Comparison of ENCODE assay signal across 11 cellular contexts in genomic region chr9:122219856-122220672, GRCh38. TPM values are rescaled to one million over a fixed set of nuclear protein-coding genes. Genes with fewer than 3 reads are reported as not detected.
DNase-seq lines count a peak whose midpoint lies in the region; ATAC-seq and TF ChIP-seq lines count a peak whose summit lies in the region.
"Had no signal": no experiment of that assay in that cellular context is flagged by ENCODE, and none has a peak within 500 bp of the region (broad histone marks: within the 10 kb centered on the region; RNA-seq: fewer than 3 reads in every experiment).

No MANE protein-coding gene starts in this region.

- H3K79me1 ChIP-seq in IMR-90 (ENCODE audit: low read depth in 1 of 2, low read length in 2 of 2): no peaks in the 10 kb centered on the region

- no peak overlapping the region for H3K4ac ChIP-seq in IMR-90 (ENCODE audit: low read depth, low read length)

- intact Hi-C loops in IMR-90 (cut with micrococcal nuclease): no loop called here

- 9% methylated on average over 40 of the region's 57 CpGs; no CpG with 5 or more reads in 1 of the 2 experiments for WGBS in IMR-90 (ENCODE audit: extremely low coverage in 2 of 2, insufficient read length in 1 of 2), 2 experiments

- no peak overlapping the region for H3K9ac ChIP-seq in IMR-90 (ENCODE audit: low read depth, low read length)

- no peak overlapping the region for H3K56ac ChIP-seq in IMR-90 (ENCODE audit: extremely low read depth, insufficient read depth, low read length)

- no peak overlapping the region for H3K23ac ChIP-seq in IMR-90 (ENCODE audit: low read depth, low read length)

- TF ChIP-seq CTCF in IMR-90 (conservative IDR thresholded peaks at IDR 0.05; ENCODE audit: low read depth, low read length) (no peak), mesothelial cell of epicardium (IDR thresholded peaks at IDR 0.05; ENCODE audit: unreplicated experiment) (no peak)

- no peaks in the 10 kb centered on the region for H3K9me3 Mint-ChIP-seq in mesothelial cell of epicardium
- H3K9me3 Mint-ChIP-seq: activated naive CD4-positive, alpha-beta T cell treated with anti-CD3 and anti-CD28 coated beads, Interleukin-2, amount 10 ng/mL, durations not matched to agents 7 days and 5 days had no signal

- peak overlapping the region; percentile 26 for H3K4me3 Mint-ChIP-seq in mesothelial cell of epicardium

- dilution Hi-C loops in IMR-90 (cut with HindIII; ENCODE audit: low sequenced_read_pairs, unreplicated experiment): no loop called here

- no peak overlapping the region for H3K18ac ChIP-seq in IMR-90 (ENCODE audit: low read depth, low read length)

- H4K91ac ChIP-seq in IMR-90 (ENCODE audit: insufficient read depth, low read depth, low read length): no peak overlapping the region

- peaks cover 11% of the 10 kb centered on the region for H3K9me3 ChIP-seq in IMR-90 (ENCODE audit: control insufficient read depth, insufficient read depth, low read length)

- no peaks in the 10 kb centered on the region for H3K36me3 ChIP-seq in IMR-90 (ENCODE audit: control insufficient read depth, insufficient read depth, low read length)

- H2AK9ac ChIP-seq in IMR-90 (replicated peaks; ENCODE audit: low read depth, low read length, poor library complexity): no peak overlapping the region

- no peak overlapping the region for H4K5ac ChIP-seq in IMR-90 (ENCODE audit: low read depth, low read length)

- H3K4me2 ChIP-seq in IMR-90 (ENCODE audit: low read depth, low read length): no peak overlapping the region; the same call in 1 of the 2 replicates

- peaks cover 98% of the 10 kb centered on the region for H3K27me3 ChIP-seq in IMR-90 (ENCODE audit: control insufficient read depth, insufficient read depth, low read length)

- BruUV-seq in IMR-90 (replicated peaks; lab: Mats Ljungman, UMichigan): no TSS peak

- no peak overlapping the region for H2BK5ac ChIP-seq in IMR-90 (ENCODE audit: low read depth, low read length, poor library complexity, severe bottlenecking)

- 0 out of 2 replicates have a peak, but pooled peaks cover 4% of the 10 kb centered on the region for H3K9me1 ChIP-seq in IMR-90 (ENCODE audit: insufficient read depth, low read length)

- TF ChIP-seq POLR2A in IMR-90 (IDR thresholded peaks at IDR 0.05; ENCODE audit: low read depth, low read length): no peak

- peaks cover 17% of the 10 kb centered on the region for H3K4me1 Mint-ChIP-seq in mesothelial cell of epicardium

- POLR2A ChIA-PET in IMR-90 (lab: Charles Lee; ENCODE audit: unreplicated experiment): no interaction called here

- no peaks in the 10 kb centered on the region for H3K36me3 Mint-ChIP-seq in mesothelial cell of epicardium
- H3K36me3 Mint-ChIP-seq: activated naive CD4-positive, alpha-beta T cell treated with anti-CD3 and anti-CD28 coated beads, Interleukin-2, amount 10 ng/mL, durations not matched to agents 7 days and 5 days had no signal

- peak overlapping the region; percentile 43 for H3K27ac Mint-ChIP-seq in mesothelial cell of epicardium
- H3K27ac Mint-ChIP-seq: activated naive CD4-positive, alpha-beta T cell treated with anti-CD3 and anti-CD28 coated beads, Interleukin-2, amount 10 ng/mL, durations not matched to agents 7 days and 5 days had no signal

- H3K27me3 Mint-ChIP-seq in mesothelial cell of epicardium (ENCODE audit: low read depth): peaks cover 100% of the 10 kb centered on the region

- peaks cover 2% of the 10 kb centered on the region; the same call in 1 of the 2 replicates for H3K4me1 ChIP-seq in IMR-90 (ENCODE audit: control insufficient read depth, insufficient read depth, low read length)

- peak overlapping the region; percentile 47 for H2AFZ ChIP-seq in IMR-90 (replicated peaks; ENCODE audit: low read length, poor library complexity)

- H2BK120ac ChIP-seq in IMR-90 (ENCODE audit: low read depth, low read length): no peak overlapping the region

- peaks cover 10% of the 10 kb centered on the region; the same call in 1 of the 2 replicates for H4K20me1 ChIP-seq in IMR-90 (ENCODE audit: insufficient read depth, low read length)

- TF ChIP-seq RAD21 in IMR-90 (IDR thresholded peaks at IDR 0.05; ENCODE audit: low read length): no peak

- H2BK20ac ChIP-seq in IMR-90 (ENCODE audit: low read depth, low read length): no peak overlapping the region

- in situ Hi-C loops in ACHN (cut with HindIII; ENCODE audit: low pct_ligation_motif_present, low pct_unique_long_range_greater_than_20kb, low sequenced_read_pairs) (no loop called here), IMR-90 (cut with MboI; ENCODE audit: low sequenced_read_pairs) (no loop called here)

- H2BK15ac ChIP-seq in IMR-90 (ENCODE audit: low read depth, low read length): no peak overlapping the region

- ATAC-seq in IMR-90 (ENCODE audit: low read depth) (no peak), HG03432 (IDR thresholded peaks at IDR 0.05; ENCODE audit: unreplicated experiment) (no peak)

- CTCF ChIA-PET in IMR-90 (lab: Yijun Ruan, JAX): interaction anchor here (0.7 kb wide), 1 partner anchor 131 kb away, joined by 3 read pairs; no protein-coding TSS in a partner anchor

- H2AK5ac ChIP-seq in IMR-90 (ENCODE audit: low read depth, low read length): no peak overlapping the region

- no peak overlapping the region for H3K27ac ChIP-seq in IMR-90 (ENCODE audit: insufficient read depth, low read length)

- no peak overlapping the region for H4K8ac ChIP-seq in IMR-90 (ENCODE audit: low read depth in 2 of 2, low read length in 2 of 2)

- H3K4me3 ChIP-seq in IMR-90 (ENCODE audit: insufficient read depth, low read depth, low read length): no peak overlapping the region

- DNase-seq in ACHN (peak; percentile 24), IMR-90 (no peak), epidermal melanocyte (ENCODE audit: insufficient read length, low spot score) (peak; percentile 22), mesothelial cell of epicardium (ENCODE audit: low spot score in 2 of 2, unreplicated experiment in 2 of 2) (no peak), NCI-H1417 treated with DMSO at 0.1 percent for 48 hours (lab: John Stamatoyannopoulos, UW) (no peak), iPS-NIHi11 (ENCODE audit: low spot score) (no peak), NK-92 (lab: John Stamatoyannopoulos, UW; ENCODE audit: unreplicated experiment) (no peak)
- DNase-seq: activated naive CD4-positive, alpha-beta T cell treated with anti-CD3 and anti-CD28 coated beads, Interleukin-2, amount 10 ng/mL, durations not matched to agents 7 days and 5 days; posterior cingulate gyrus; SW 1271 had no signal

- H3K14ac ChIP-seq in IMR-90 (replicated peaks; ENCODE audit: low read depth, low read length): no peak overlapping the region

TF ChIP-seq in IMR-90, 13 proteins besides CTCF, POLR2A, EP300 and RAD21:
- TF ChIP-seq SMC3 (IDR thresholded peaks at IDR 0.05; ENCODE audit: low read depth, low read length) (no peak), BHLHE40 (IDR thresholded peaks at IDR 0.05; ENCODE audit: low read depth, low read length) (no peak), NFE2L2 (IDR thresholded peaks at IDR 0.05; ENCODE audit: low read depth, low read length) (no peak), RCOR1 (IDR thresholded peaks at IDR 0.05; ENCODE audit: insufficient replicate concordance, low read length) (no peak), MXI1 (IDR thresholded peaks at IDR 0.05; ENCODE audit: borderline replicate concordance, low read depth, low read length) (no peak), CEBPB (IDR thresholded peaks at IDR 0.05; ENCODE audit: low read depth, low read length) (no peak), MAZ (IDR thresholded peaks at IDR 0.05; ENCODE audit: borderline replicate concordance, low read depth, low read length) (no peak), RFX5 (IDR thresholded peaks at IDR 0.05; ENCODE audit: low read depth, low read length) (no peak), CHD1 (IDR thresholded peaks at IDR 0.05; ENCODE audit: low read depth, low read length) (no peak), MAFK (IDR thresholded peaks at IDR 0.05; ENCODE audit: low read depth, low read length) (no peak), FOS (IDR thresholded peaks at IDR 0.05; ENCODE audit: low read depth, low read length) (no peak)
- TF ChIP-seq, protein P1, sequence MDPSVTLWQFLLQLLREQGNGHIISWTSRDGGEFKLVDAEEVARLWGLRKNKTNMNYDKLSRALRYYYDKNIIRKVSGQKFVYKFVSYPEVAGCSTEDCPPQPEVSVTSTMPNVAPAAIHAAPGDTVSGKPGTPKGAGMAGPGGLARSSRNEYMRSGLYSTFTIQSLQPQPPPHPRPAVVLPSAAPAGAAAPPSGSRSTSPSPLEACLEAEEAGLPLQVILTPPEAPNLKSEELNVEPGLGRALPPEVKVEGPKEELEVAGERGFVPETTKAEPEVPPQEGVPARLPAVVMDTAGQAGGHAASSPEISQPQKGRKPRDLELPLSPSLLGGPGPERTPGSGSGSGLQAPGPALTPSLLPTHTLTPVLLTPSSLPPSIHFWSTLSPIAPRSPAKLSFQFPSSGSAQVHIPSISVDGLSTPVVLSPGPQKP (IDR thresholded peaks at IDR 0.05; ENCODE audit: borderline replicate concordance, low read depth, low read length): no peak
- TF ChIP-seq, protein P2, sequence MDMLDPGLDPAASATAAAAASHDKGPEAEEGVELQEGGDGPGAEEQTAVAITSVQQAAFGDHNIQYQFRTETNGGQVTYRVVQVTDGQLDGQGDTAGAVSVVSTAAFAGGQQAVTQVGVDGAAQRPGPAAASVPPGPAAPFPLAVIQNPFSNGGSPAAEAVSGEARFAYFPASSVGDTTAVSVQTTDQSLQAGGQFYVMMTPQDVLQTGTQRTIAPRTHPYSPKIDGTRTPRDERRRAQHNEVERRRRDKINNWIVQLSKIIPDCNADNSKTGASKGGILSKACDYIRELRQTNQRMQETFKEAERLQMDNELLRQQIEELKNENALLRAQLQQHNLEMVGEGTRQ (IDR thresholded peaks at IDR 0.05; ENCODE audit: low read depth, low read length): no peak

RNA-seq across cellular contexts. Expression of gene LHX6, which starts 8.7 kb away (rescaled TPM):
- total RNA-seq in IMR-90 (2012; rRNA removed): under 0.01 TPM in 2 replicates
- 0.05 and 0.17 TPM in 2 replicates for polyA plus RNA-seq in IMR-90 (2012; rRNA removed)
- 0.01 and 0.11 TPM in 2 replicates for polyA plus RNA-seq in IMR-90 (2012; cell fraction: cytosol; rRNA removed)
- 0.09 and 0.21 TPM in 2 replicates for polyA plus RNA-seq in IMR-90 (2012; cell fraction: nucleus; rRNA removed; ENCODE audit: low replicate concordance)
- 0.09 TPM in 1 of 3 replicates, not detected in the others for total RNA-seq in mesothelial cell of epicardium

RNA-seq across cellular contexts. Expression of gene RBM18, which starts 44.6 kb away (rescaled TPM):
- total RNA-seq in IMR-90 (2012; rRNA removed) (8.1 and 8.4 TPM in 2 replicates), mesothelial cell of epicardium (16.7 to 22.1 TPM (median 20.5 TPM) in 3 replicates)
- 13.8 and 15.6 TPM in 2 replicates for polyA plus RNA-seq in IMR-90 (2012; rRNA removed)
- polyA plus RNA-seq in IMR-90 (2012; cell fraction: cytosol; rRNA removed): 1.8 and 2.6 TPM in 2 replicates
- polyA plus RNA-seq in IMR-90 (2012; cell fraction: nucleus; rRNA removed; ENCODE audit: low replicate concordance): 0.84 and 8.8 TPM in 2 replicates

RNA-seq across cellular contexts. Expression of gene MRRF, which starts 44.6 kb away (rescaled TPM):
- total RNA-seq in IMR-90 (2012; rRNA removed): 35.8 and 38.0 TPM in 2 replicates
- polyA plus RNA-seq in IMR-90 (2012; rRNA removed): 27.1 and 32.1 TPM in 2 replicates
- 6.7 and 9.3 TPM in 2 replicates for polyA plus RNA-seq in IMR-90 (2012; cell fraction: cytosol; rRNA removed)
- 10.8 and 60.6 TPM in 2 replicates for polyA plus RNA-seq in IMR-90 (2012; cell fraction: nucleus; rRNA removed; ENCODE audit: low replicate concordance)
- 38.7 to 39.9 TPM (median 39.2 TPM) in 3 replicates for total RNA-seq in mesothelial cell of epicardium

Comparison
In these comparisons a context has a peak if more than half of its experiments do, and no peak if none do; other contexts are left out.
1. DNase-seq: peak in ACHN (single experiment) and epidermal melanocyte (single experiment); none in IMR-90 (single experiment), mesothelial cell of epicardium (0 of 2), NCI-H1417 treated with DMSO at 0.1 percent for 48 hours (single experiment), iPS-NIHi11 (single experiment) and NK-92 (single experiment).